In the genomic region with DNA sequence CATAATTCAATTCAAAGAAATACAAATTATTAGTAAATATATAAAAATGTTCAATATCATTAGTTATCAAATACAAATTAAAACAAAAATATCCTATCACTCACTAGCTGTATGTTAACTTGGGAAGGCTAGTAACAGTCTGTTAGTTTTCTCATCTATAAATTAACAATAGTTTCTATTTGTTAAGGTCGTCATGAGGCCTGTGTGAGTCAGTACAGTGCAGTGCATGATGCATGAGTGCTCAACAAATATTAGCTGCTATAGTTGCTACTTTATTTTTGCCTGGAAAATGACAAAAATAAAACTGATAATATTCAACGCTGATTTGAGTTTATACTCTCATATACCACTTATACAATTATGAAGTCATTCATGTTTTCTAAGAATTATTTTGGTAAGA, we compare ENCODE assay signal across 25 cellular contexts.
DNase-seq lines count a peak whose midpoint lies in the region; ATAC-seq, FAIRE-seq and TF ChIP-seq lines count a peak whose summit lies in the region.
"Had no signal": no experiment of that assay in that cellular context is flagged by ENCODE, and none has a peak within 500 bp of the region (broad histone marks: within the 10 kb centered on the region; RNA-seq: fewer than 3 reads in every experiment).

No MANE protein-coding gene starts in this region.

- no peaks in the 10 kb centered on the region for H3K36me3 Mint-ChIP-seq in T-helper 17 cell (ENCODE audit: low read depth)
- peaks cover 6% of the 10 kb centered on the region for H3K36me3 Mint-ChIP-seq in natural killer cell treated with Interleukin-12 subunit alpha and Interleukin-12 subunit beta and Interleukin-15 and Interleukin-18, amount 100 ng/mL, for 72 hours
- H3K36me3 Mint-ChIP-seq: CD4-positive, CD25-positive, alpha-beta regulatory T cell had no signal

- no peaks in the 10 kb centered on the region for H3K9me3 ChIP-seq in A549
- H3K9me3 ChIP-seq in T-helper 17 cell (ENCODE audit: control insufficient read depth, low read length, poor library complexity, severe bottlenecking): no peaks in the 10 kb centered on the region
- H3K9me3 ChIP-seq: esophagus muscularis mucosa, heart left ventricle, lower lobe of right lung, testis had no signal

- H3K27me3 Mint-ChIP-seq in T-helper 17 cell: no peaks in the 10 kb centered on the region
- no peaks in the 10 kb centered on the region for H3K27me3 Mint-ChIP-seq in natural killer cell treated with Interleukin-12 subunit alpha and Interleukin-12 subunit beta and Interleukin-15 and Interleukin-18, amount 100 ng/mL, for 72 hours
- H3K27me3 Mint-ChIP-seq: CD4-positive, CD25-positive, alpha-beta regulatory T cell had no signal

- H3K27ac ChIP-seq in A549: no peak overlapping the region
- no peak overlapping the region for H3K27ac ChIP-seq in foreskin keratinocyte
- H3K27ac ChIP-seq: esophagus muscularis mucosa, heart left ventricle, lower lobe of right lung, testis had no signal

- H3K4me1 ChIP-seq in A549 (0 out of 3 replicates have a peak, but pooled peaks cover 5% of the 10 kb centered on the region), foreskin keratinocyte (peaks cover 4% of the 10 kb centered on the region)
- H3K4me1 ChIP-seq: esophagus muscularis mucosa, testis had no signal

- TF ChIP-seq CTCF in A549 (IDR thresholded peaks at IDR 0.05) (no peak), foreskin keratinocyte (conservative IDR thresholded peaks at IDR 0.05) (peak; percentile 7)

- POLR2A ChIA-PET in A549 (lab: Yijun Ruan, JAX): no interaction called here

- 38% methylated on average over 2 of the region's 2 CpGs for WGBS in A549 (ENCODE audit: missing lambda C conversion rate)

- H3K4me1 Mint-ChIP-seq in T-helper 17 cell: peaks cover 24% of the 10 kb centered on the region
- H3K4me1 Mint-ChIP-seq in natural killer cell treated with Interleukin-12 subunit alpha and Interleukin-12 subunit beta and Interleukin-15 and Interleukin-18, amount 100 ng/mL, for 72 hours (ENCODE audit: low read depth in 2 of 2): peaks cover 9 to 29% of the 10 kb centered on the region in 2 donors

- H3K9me3 Mint-ChIP-seq in natural killer cell treated with Interleukin-12 subunit alpha and Interleukin-12 subunit beta and Interleukin-15 and Interleukin-18, amount 100 ng/mL, for 72 hours: no peaks in the 10 kb centered on the region

- DNase-seq in A549 (ENCODE audit: low read depth in 1 of 2, low spot score in 1 of 2) (no peak), ELR (ENCODE audit: low read depth) (peak; percentile 36), T-helper 17 cell (no peak), foreskin keratinocyte (no peak), GM19240 (ENCODE audit: insufficient read length, low spot score) (no peak), T-helper 2 cell (no peak), left lobe of liver (ENCODE audit: low spot score) (no peak)
- DNase-seq in natural killer cell treated with Interleukin-12 subunit alpha and Interleukin-12 subunit beta and Interleukin-15 and Interleukin-18, amount 100 ng/mL, for 72 hours (ENCODE audit: low spot score): no peak
- DNase-seq: activated CD4-positive, alpha-beta T cell treated with anti-CD3 and anti-CD28 coated beads for 48 hours; activated effector memory CD4-positive, alpha-beta T cell treated with anti-CD3 and anti-CD28 coated beads, Interleukin-2, amount 50 U/mL, for 16 hours; amniotic stem cell; caudate nucleus; CD4-positive, CD25-positive, alpha-beta regulatory T cell; DMS79 treated with DMSO at 0.1 percent for 48 hours; GOT3; heart left ventricle; KG1; lower lobe of right lung; NCI-H1048; NCI-H2107; NK-92 treated with Interleukin-12 subunit alpha and Interleukin-12 subunit beta, amount 100 ng/mL, for 24 hours; right cardiac atrium; RPMI8226; testis had no signal

- H3K4me2 ChIP-seq in A549: 0 out of 3 replicates have a peak overlapping the region, but pooled peaks have one; percentile 5

- no peaks in the 10 kb centered on the region for H3K27me3 ChIP-seq in foreskin keratinocyte
- H3K27me3 ChIP-seq: esophagus muscularis mucosa, heart left ventricle, testis had no signal

- no peak for ATAC-seq in A549
- ATAC-seq in T-helper 17 cell: no peak
- ATAC-seq in foreskin keratinocyte: peak; percentile 81
- no peak for ATAC-seq in natural killer cell treated with Interleukin-12 subunit alpha and Interleukin-12 subunit beta and Interleukin-15 and Interleukin-18, amount 100 ng/mL, for 72 hours
- no peak for ATAC-seq in left lobe of liver
- ATAC-seq: heart left ventricle, lower lobe of right lung, right cardiac atrium had no signal

- no peak for TF ChIP-seq RAD21 in A549 (conservative IDR thresholded peaks at IDR 0.05 in 1 of 2, IDR thresholded peaks at IDR 0.05 in 1 of 2)

- H3K27ac Mint-ChIP-seq in T-helper 17 cell: peak overlapping the region; percentile 97
- no peak overlapping the region for H3K27ac Mint-ChIP-seq in natural killer cell treated with Interleukin-12 subunit alpha and Interleukin-12 subunit beta and Interleukin-15 and Interleukin-18, amount 100 ng/mL, for 72 hours
- H3K27ac Mint-ChIP-seq: CD4-positive, CD25-positive, alpha-beta regulatory T cell had no signal

- H3K4me3 Mint-ChIP-seq in T-helper 17 cell: no peak overlapping the region
- no peak overlapping the region for H3K4me3 Mint-ChIP-seq in natural killer cell treated with Interleukin-12 subunit alpha and Interleukin-12 subunit beta and Interleukin-15 and Interleukin-18, amount 100 ng/mL, for 72 hours
- H3K4me3 Mint-ChIP-seq: CD4-positive, CD25-positive, alpha-beta regulatory T cell had no signal

- FAIRE-seq in A549 (lab: Jason Lieb, UNC): no peak

- no peak for TF ChIP-seq EP300 in A549 (IDR thresholded peaks at IDR 0.05)

- CTCF ChIA-PET in A549 (lab: Yijun Ruan, JAX): no interaction called here

- no peak for TF ChIP-seq POLR2A in A549 (IDR thresholded peaks at IDR 0.05; ENCODE audit: low read length)

- H3K4me3 ChIP-seq in A549: no peak overlapping the region
- H3K4me3 ChIP-seq: esophagus muscularis mucosa, heart left ventricle, lower lobe of right lung, testis had no signal

TF ChIP-seq in A549, 52 proteins besides CTCF, POLR2A, EP300 and RAD21:
- TF ChIP-seq RCOR1 (IDR thresholded peaks at IDR 0.05; ENCODE audit: low read depth, low read length): no peak
- TF ChIP-seq HEYL (CRISPR knock-in tag; IDR thresholded peaks at IDR 0.05): no peak
- TF ChIP-seq PHF8 (IDR thresholded peaks at IDR 0.05; ENCODE audit: borderline replicate concordance, low read depth): no peak
- no peak for TF ChIP-seq EHMT2 (IDR thresholded peaks at IDR 0.05; ENCODE audit: low read depth)
- TF ChIP-seq, protein P1, sequence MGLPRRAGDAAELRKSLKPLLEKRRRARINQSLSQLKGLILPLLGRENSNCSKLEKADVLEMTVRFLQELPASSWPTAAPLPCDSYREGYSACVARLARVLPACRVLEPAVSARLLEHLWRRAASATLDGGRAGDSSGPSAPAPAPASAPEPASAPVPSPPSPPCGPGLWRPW (IDR thresholded peaks at IDR 0.05): no peak
- no peak for TF ChIP-seq TFCP2L1 (CRISPR knock-in tag; IDR thresholded peaks at IDR 0.05)
- no peak for TF ChIP-seq GATA3 (IDR thresholded peaks at IDR 0.05; ENCODE audit: borderline replicate concordance)
- no peak for TF ChIP-seq POLR2AphosphoS2 (conservative IDR thresholded peaks at IDR 0.05; ENCODE audit: low read length)
- no peak for TF ChIP-seq BHLHE40 (IDR thresholded peaks at IDR 0.05; ENCODE audit: low read depth, low read length)
- no peak for TF ChIP-seq CEBPB (IDR thresholded peaks at IDR 0.05)
- no peak for TF ChIP-seq HOXB5 (CRISPR knock-in tag; IDR thresholded peaks at IDR 0.05)
- TF ChIP-seq, protein P2, sequence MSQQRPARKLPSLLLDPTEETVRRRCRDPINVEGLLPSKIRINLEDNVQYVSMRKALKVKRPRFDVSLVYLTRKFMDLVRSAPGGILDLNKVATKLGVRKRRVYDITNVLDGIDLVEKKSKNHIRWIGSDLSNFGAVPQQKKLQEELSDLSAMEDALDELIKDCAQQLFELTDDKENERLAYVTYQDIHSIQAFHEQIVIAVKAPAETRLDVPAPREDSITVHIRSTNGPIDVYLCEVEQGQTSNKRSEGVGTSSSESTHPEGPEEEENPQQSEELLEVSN (IDR thresholded peaks at IDR 0.05; ENCODE audit: borderline replicate concordance, low read depth): no peak
- TF ChIP-seq HOXA7 (CRISPR knock-in tag; IDR thresholded peaks at IDR 0.05): no peak
- no peak for TF ChIP-seq NFE2L2 (conservative IDR thresholded peaks at IDR 0.05; ENCODE audit: low read length)
- TF ChIP-seq JUN (IDR thresholded peaks at IDR 0.05): no peak
- TF ChIP-seq, protein P3, sequence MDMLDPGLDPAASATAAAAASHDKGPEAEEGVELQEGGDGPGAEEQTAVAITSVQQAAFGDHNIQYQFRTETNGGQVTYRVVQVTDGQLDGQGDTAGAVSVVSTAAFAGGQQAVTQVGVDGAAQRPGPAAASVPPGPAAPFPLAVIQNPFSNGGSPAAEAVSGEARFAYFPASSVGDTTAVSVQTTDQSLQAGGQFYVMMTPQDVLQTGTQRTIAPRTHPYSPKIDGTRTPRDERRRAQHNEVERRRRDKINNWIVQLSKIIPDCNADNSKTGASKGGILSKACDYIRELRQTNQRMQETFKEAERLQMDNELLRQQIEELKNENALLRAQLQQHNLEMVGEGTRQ (IDR thresholded peaks at IDR 0.05): no peak
- no peak for TF ChIP-seq FOSB (CRISPR knock-in tag; IDR thresholded peaks at IDR 0.05)
